In genomic region chr19:17718988-17719711, GRCh38 we compare ENCODE assay signal across 1 cellular context.
A peak's percentile ranks its signal among the peaks of the same experiment; 100 is the strongest.
TF ChIP-seq lines count a peak whose summit lies in the region.

A gene with protein sequence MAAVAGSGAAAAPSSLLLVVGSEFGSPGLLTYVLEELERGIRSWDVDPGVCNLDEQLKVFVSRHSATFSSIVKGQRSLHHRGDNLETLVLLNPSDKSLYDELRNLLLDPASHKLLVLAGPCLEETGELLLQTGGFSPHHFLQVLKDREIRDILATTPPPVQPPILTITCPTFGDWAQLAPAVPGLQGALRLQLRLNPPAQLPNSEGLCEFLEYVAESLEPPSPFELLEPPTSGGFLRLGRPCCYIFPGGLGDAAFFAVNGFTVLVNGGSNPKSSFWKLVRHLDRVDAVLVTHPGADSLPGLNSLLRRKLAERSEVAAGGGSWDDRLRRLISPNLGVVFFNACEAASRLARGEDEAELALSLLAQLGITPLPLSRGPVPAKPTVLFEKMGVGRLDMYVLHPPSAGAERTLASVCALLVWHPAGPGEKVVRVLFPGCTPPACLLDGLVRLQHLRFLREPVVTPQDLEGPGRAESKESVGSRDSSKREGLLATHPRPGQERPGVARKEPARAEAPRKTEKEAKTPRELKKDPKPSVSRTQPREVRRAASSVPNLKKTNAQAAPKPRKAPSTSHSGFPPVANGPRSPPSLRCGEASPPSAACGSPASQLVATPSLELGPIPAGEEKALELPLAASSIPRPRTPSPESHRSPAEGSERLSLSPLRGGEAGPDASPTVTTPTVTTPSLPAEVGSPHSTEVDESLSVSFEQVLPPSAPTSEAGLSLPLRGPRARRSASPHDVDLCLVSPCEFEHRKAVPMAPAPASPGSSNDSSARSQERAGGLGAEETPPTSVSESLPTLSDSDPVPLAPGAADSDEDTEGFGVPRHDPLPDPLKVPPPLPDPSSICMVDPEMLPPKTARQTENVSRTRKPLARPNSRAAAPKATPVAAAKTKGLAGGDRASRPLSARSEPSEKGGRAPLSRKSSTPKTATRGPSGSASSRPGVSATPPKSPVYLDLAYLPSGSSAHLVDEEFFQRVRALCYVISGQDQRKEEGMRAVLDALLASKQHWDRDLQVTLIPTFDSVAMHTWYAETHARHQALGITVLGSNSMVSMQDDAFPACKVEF (plus strand): TSS chr19:17719480. CDS start chr19:17719503, 23 bp downstream.

TF ChIP-seq in HepG2, 621 proteins besides CTCF, POLR2A, EP300 and RAD21 (continued from another document and continues in another):
- TF ChIP-seq, protein P1, sequence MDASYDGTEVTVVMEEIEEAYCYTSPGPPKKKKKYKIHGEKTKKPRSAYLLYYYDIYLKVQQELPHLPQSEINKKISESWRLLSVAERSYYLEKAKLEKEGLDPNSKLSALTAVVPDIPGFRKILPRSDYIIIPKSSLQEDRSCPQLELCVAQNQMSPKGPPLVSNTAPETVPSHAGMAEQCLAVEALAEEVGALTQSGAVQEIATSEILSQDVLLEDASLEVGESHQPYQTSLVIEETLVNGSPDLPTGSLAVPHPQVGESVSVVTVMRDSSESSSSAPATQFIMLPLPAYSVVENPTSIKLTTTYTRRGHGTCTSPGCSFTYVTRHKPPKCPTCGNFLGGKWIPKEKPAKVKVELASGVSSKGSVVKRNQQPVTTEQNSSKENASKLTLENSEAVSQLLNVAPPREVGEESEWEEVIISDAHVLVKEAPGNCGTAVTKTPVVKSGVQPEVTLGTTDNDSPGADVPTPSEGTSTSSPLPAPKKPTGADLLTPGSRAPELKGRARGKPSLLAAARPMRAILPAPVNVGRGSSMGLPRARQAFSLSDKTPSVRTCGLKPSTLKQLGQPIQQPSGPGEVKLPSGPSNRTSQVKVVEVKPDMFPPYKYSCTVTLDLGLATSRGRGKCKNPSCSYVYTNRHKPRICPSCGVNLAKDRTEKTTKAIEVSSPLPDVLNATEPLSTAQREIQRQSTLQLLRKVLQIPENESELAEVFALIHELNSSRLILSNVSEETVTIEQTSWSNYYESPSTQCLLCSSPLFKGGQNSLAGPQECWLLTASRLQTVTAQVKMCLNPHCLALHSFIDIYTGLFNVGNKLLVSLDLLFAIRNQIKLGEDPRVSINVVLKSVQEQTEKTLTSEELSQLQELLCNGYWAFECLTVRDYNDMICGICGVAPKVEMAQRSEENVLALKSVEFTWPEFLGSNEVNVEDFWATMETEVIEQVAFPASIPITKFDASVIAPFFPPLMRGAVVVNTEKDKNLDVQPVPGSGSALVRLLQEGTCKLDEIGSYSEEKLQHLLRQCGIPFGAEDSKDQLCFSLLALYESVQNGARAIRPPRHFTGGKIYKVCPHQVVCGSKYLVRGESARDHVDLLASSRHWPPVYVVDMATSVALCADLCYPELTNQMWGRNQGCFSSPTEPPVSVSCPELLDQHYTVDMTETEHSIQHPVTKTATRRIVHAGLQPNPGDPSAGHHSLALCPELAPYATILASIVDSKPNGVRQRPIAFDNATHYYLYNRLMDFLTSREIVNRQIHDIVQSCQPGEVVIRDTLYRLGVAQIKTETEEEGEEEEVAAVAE (CRISPR knock-in tag; IDR thresholded peaks at IDR 0.05; ENCODE audit: borderline replicate concordance) = peak; percentile 51; the same call in 1 of the 2 replicates
- TF ChIP-seq PHF20 (CRISPR knock-in tag; IDR thresholded peaks at IDR 0.05) (peak; percentile 66), ZSCAN20 (CRISPR knock-in tag; IDR thresholded peaks at IDR 0.05; ENCODE audit: borderline replicate concordance) (peak; percentile 71; the same call in 1 of the 2 replicates), PHF21A (CRISPR knock-in tag; IDR thresholded peaks at IDR 0.05) (0 out of 2 replicates have a peak, but pooled peaks have one; percentile 13), BORCS8-MEF2B (CRISPR knock-in tag; IDR thresholded peaks at IDR 0.05) (no peak), GATAD1 (CRISPR knock-in tag; IDR thresholded peaks at IDR 0.05) (peak; percentile 70), JUND (CRISPR knock-in tag; IDR thresholded peaks at IDR 0.05) (no peak), TOE1 (CRISPR knock-in tag; IDR thresholded peaks at IDR 0.05) (no peak), MXI1 (IDR thresholded peaks at IDR 0.05; ENCODE audit: borderline replicate concordance, low read depth, low read length) (0 out of 3 replicates have a peak, but pooled peaks have one; percentile 14), ZFP1 (CRISPR knock-in tag; IDR thresholded peaks at IDR 0.05) (no peak), ZNF430 (CRISPR knock-in tag; IDR thresholded peaks at IDR 0.05) (0 out of 2 replicates have a peak, but pooled peaks have one; percentile 48), ZIK1 (CRISPR knock-in tag; IDR thresholded peaks at IDR 0.05; ENCODE audit: borderline replicate concordance, low read depth) (peak; percentile 64; the same call in 1 of the 2 replicates), ZNF605 (CRISPR knock-in tag; IDR thresholded peaks at IDR 0.05) (peak; percentile 50; the same call in 1 of the 2 replicates), HOXA3 (CRISPR knock-in tag; IDR thresholded peaks at IDR 0.05) (peak; percentile 58; the same call in 1 of the 2 replicates), NFAT5 (CRISPR knock-in tag; IDR thresholded peaks at IDR 0.05) (0 out of 2 replicates have a peak, but pooled peaks have one; percentile 61), ZNF790 (CRISPR knock-in tag; IDR thresholded peaks at IDR 0.05; ENCODE audit: borderline replicate concordance) (peak; percentile 68; the same call in 1 of the 2 replicates), POLR2AphosphoS5 (IDR thresholded peaks at IDR 0.05; ENCODE audit: low read depth, low read length) (peak; percentile 78), ZBTB10 (CRISPR knock-in tag; IDR thresholded peaks at IDR 0.05; ENCODE audit: borderline replicate concordance) (no peak), RFX1 (IDR thresholded peaks at IDR 0.05) (no peak), HMGXB4 (CRISPR knock-in tag; IDR thresholded peaks at IDR 0.05; ENCODE audit: borderline replicate concordance in 1 of 2, low read depth in 1 of 2) (peak; percentile 28 to 47; a peak in 1 of 4 replicates), HINFP (CRISPR knock-in tag; IDR thresholded peaks at IDR 0.05; ENCODE audit: low read depth) (no peak)
- TF ChIP-seq, protein P2, sequence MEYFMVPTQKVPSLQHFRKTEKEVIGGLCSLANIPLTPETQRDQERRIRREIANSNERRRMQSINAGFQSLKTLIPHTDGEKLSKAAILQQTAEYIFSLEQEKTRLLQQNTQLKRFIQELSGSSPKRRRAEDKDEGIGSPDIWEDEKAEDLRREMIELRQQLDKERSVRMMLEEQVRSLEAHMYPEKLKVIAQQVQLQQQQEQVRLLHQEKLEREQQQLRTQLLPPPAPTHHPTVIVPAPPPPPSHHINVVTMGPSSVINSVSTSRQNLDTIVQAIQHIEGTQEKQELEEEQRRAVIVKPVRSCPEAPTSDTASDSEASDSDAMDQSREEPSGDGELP (IDR thresholded peaks at IDR 0.05; ENCODE audit: borderline replicate concordance, low read depth) = no peak
- TF ChIP-seq, protein P3, sequence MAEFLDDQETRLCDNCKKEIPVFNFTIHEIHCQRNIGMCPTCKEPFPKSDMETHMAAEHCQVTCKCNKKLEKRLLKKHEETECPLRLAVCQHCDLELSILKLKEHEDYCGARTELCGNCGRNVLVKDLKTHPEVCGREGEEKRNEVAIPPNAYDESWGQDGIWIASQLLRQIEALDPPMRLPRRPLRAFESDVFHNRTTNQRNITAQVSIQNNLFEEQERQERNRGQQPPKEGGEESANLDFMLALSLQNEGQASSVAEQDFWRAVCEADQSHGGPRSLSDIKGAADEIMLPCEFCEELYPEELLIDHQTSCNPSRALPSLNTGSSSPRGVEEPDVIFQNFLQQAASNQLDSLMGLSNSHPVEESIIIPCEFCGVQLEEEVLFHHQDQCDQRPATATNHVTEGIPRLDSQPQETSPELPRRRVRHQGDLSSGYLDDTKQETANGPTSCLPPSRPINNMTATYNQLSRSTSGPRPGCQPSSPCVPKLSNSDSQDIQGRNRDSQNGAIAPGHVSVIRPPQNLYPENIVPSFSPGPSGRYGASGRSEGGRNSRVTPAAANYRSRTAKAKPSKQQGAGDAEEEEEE (CRISPR knock-in tag; IDR thresholded peaks at IDR 0.05; ENCODE audit: borderline replicate concordance) = no peak
- TF ChIP-seq, protein P4, sequence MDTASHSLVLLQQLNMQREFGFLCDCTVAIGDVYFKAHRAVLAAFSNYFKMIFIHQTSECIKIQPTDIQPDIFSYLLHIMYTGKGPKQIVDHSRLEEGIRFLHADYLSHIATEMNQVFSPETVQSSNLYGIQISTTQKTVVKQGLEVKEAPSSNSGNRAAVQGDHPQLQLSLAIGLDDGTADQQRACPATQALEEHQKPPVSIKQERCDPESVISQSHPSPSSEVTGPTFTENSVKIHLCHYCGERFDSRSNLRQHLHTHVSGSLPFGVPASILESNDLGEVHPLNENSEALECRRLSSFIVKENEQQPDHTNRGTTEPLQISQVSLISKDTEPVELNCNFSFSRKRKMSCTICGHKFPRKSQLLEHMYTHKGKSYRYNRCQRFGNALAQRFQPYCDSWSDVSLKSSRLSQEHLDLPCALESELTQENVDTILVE (CRISPR knock-in tag; IDR thresholded peaks at IDR 0.05) = 0 out of 2 replicates have a peak, but pooled peaks have one; percentile 43
- TF ChIP-seq, protein P5, sequence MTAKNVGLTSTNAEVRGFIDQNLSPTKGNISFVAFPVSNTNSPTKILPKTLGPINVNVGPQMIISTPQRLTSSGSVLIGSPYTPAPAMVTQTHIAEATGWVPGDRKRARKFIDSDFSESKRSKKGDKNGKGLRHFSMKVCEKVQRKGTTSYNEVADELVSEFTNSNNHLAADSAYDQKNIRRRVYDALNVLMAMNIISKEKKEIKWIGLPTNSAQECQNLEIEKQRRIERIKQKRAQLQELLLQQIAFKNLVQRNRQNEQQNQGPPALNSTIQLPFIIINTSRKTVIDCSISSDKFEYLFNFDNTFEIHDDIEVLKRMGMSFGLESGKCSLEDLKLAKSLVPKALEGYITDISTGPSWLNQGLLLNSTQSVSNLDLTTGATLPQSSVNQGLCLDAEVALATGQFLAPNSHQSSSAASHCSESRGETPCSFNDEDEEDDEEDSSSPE (CRISPR knock-in tag; IDR thresholded peaks at IDR 0.05) = peak; percentile 53
